7 cellular contexts compared by ENCODE assay signal in genomic region chr5:81077105-81077504, GRCh38.
"Had no signal": no experiment of that assay in that cellular context is flagged by ENCODE, and none has a peak within 500 bp of the region (broad histone marks: within the 10 kb centered on the region; RNA-seq: fewer than 3 reads in every experiment).

No MANE protein-coding gene starts in this region.

- H3K27ac ChIP-seq: HL-60, KMS-11 had no signal

- H3K9ac ChIP-seq: KMS-11 had no signal

- FAIRE-seq: HTR-8/SVneo, K562 had no signal

- H3K4me2 ChIP-seq: KMS-11 had no signal

- ATAC-seq: K562 had no signal

- H3K4me3 ChIP-seq: K562 had no signal

- DNase-seq: IMR-90, KBM-7, KG1 had no signal
